ENCODE assay signal across 1 cellular context in the genomic region with DNA sequence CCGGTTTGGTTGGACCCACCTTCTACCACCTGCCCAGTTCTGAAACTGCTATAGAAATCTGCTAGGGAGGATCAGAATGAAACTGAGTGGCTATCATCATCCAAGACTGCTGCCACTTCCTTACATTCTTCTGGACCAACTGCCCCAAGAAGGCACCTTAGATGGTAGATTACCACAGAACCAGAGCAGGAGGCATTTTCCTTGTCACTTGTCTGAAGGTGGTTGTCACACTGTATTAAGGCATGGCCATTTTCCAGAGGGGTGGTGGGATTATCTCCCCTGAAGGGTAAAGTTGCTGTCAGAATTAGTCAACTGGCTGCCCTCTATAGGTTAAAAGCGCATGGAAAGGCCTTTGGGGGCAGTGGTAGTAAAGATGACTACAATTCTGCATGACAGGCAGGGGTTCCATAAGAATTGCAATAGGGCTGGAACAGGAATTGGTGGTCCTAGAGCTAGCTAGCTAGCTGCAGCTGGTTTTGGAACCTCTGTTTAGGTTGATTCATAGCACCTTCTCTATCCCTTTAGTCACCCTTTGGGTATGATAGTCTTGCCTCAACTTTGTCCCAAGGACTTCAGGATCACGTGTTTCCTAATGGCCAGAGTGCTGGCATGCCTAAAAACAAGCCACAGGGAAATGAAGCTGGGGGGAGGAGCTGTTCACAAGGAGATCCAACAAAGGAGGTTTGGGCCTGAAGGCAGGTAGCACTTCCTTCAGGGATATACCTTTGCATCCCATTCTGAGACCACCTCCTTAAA.
A peak's percentile ranks its signal among the peaks of the same experiment; 100 is the strongest.
TF ChIP-seq lines count a peak whose summit lies in the region.

No MANE protein-coding gene starts in this region.

TF ChIP-seq in GM12878, 131 proteins besides CTCF, POLR2A, EP300 and RAD21:
- 0 out of 2 replicates have a peak, but pooled peaks have one; percentile 13 for TF ChIP-seq YY1 (IDR thresholded peaks at IDR 0.05; ENCODE audit: low read depth, low read length)
- TF ChIP-seq, protein P1, sequence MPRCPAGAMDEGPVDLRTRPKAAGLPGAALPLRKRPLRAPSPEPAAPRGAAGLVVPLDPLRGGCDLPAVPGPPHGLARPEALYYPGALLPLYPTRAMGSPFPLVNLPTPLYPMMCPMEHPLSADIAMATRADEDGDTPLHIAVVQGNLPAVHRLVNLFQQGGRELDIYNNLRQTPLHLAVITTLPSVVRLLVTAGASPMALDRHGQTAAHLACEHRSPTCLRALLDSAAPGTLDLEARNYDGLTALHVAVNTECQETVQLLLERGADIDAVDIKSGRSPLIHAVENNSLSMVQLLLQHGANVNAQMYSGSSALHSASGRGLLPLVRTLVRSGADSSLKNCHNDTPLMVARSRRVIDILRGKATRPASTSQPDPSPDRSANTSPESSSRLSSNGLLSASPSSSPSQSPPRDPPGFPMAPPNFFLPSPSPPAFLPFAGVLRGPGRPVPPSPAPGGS (IDR thresholded peaks at IDR 0.05; ENCODE audit: borderline replicate concordance, insufficient read depth, low read depth, low read length, poor library complexity, severe bottlenecking): peak; percentile 10
- TF ChIP-seq, protein P2, sequence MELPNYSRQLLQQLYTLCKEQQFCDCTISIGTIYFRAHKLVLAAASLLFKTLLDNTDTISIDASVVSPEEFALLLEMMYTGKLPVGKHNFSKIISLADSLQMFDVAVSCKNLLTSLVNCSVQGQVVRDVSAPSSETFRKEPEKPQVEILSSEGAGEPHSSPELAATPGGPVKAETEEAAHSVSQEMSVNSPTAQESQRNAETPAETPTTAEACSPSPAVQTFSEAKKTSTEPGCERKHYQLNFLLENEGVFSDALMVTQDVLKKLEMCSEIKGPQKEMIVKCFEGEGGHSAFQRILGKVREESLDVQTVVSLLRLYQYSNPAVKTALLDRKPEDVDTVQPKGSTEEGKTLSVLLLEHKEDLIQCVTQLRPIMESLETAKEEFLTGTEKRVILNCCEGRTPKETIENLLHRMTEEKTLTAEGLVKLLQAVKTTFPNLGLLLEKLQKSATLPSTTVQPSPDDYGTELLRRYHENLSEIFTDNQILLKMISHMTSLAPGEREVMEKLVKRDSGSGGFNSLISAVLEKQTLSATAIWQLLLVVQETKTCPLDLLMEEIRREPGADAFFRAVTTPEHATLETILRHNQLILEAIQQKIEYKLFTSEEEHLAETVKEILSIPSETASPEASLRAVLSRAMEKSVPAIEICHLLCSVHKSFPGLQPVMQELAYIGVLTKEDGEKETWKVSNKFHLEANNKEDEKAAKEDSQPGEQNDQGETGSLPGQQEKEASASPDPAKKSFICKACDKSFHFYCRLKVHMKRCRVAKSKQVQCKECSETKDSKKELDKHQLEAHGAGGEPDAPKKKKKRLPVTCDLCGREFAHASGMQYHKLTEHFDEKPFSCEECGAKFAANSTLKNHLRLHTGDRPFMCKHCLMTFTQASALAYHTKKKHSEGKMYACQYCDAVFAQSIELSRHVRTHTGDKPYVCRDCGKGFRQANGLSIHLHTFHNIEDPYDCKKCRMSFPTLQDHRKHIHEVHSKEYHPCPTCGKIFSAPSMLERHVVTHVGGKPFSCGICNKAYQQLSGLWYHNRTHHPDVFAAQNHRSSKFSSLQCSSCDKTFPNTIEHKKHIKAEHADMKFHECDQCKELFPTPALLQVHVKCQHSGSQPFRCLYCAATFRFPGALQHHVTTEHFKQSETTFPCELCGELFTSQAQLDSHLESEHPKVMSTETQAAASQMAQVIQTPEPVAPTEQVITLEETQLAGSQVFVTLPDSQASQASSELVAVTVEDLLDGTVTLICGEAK (IDR thresholded peaks at IDR 0.05; ENCODE audit: borderline replicate concordance): no peak
- TF ChIP-seq RFX5 (IDR thresholded peaks at IDR 0.05; ENCODE audit: low read depth, low read length): no peak
- peak; percentile 26; the same call in 1 of the 2 replicates for TF ChIP-seq PML (IDR thresholded peaks at IDR 0.05; ENCODE audit: low read length)
- peak; percentile 48; the same call in 1 of the 2 replicates for TF ChIP-seq MTA3 (IDR thresholded peaks at IDR 0.05; ENCODE audit: borderline replicate concordance, low read length)
- TF ChIP-seq KDM1A (IDR thresholded peaks at IDR 0.05; ENCODE audit: borderline replicate concordance): no peak
